12 cellular contexts compared by ENCODE assay signal in genomic region chr10:31864834-31865518, GRCh38.
DNase-seq lines count a peak whose midpoint lies in the region; ATAC-seq and TF ChIP-seq lines count a peak whose summit lies in the region.
"Had no signal": no experiment of that assay in that cellular context is flagged by ENCODE, and none has a peak within 500 bp of the region (broad histone marks: within the 10 kb centered on the region; RNA-seq: fewer than 3 reads in every experiment).

No MANE protein-coding gene starts in this region.

- H3K4me1 ChIP-seq in heart right ventricle (peaks cover 0 to 44% (median 20%) of the 10 kb centered on the region in 9 donors), body of pancreas (peaks cover 56% of the 10 kb centered on the region), left lung (peaks cover 0 to 35% of the 10 kb centered on the region in 2 donors), Karpas-422 (ENCODE audit: low read length) (peaks cover 6% of the 10 kb centered on the region)

- H3K4me2 ChIP-seq in Karpas-422 (ENCODE audit: low read depth, low read length, poor library complexity, severe bottlenecking) = no peak overlapping the region

- peaks cover 30% of the 10 kb centered on the region for H4K20me1 ChIP-seq in Karpas-422 (ENCODE audit: insufficient read depth, low read depth, low read length)

- H3K9ac ChIP-seq in Karpas-422 (ENCODE audit: low read length) = no peak overlapping the region

- TF ChIP-seq CTCF in heart right ventricle (IDR thresholded peaks at IDR 0.05) (no peak), body of pancreas (IDR thresholded peaks at IDR 0.05) (no peak), left lung (IDR thresholded peaks at IDR 0.05) (no peak), type B pancreatic cell (conservative IDR thresholded peaks at IDR 0.05) (no peak), RWPE1 (conservative IDR thresholded peaks at IDR 0.05; ENCODE audit: low read depth) (no peak)

- H3K79me2 ChIP-seq in Karpas-422 (ENCODE audit: low read length) = no peaks in the 10 kb centered on the region

- no peaks in the 10 kb centered on the region for H3K27me3 Mint-ChIP-seq in type B pancreatic cell
- H3K27me3 Mint-ChIP-seq: CD4-positive, CD25-positive, alpha-beta regulatory T cell had no signal

- no peak for TF ChIP-seq POLR2A in body of pancreas (IDR thresholded peaks at IDR 0.05)

- peaks cover 14% of the 10 kb centered on the region for H3K36me3 Mint-ChIP-seq in type B pancreatic cell

- no peaks in the 10 kb centered on the region for H3K9me3 Mint-ChIP-seq in type B pancreatic cell

- ATAC-seq in heart right ventricle (peak in 5 of 8 donors; percentile 16 to 54 (median 51)), Right ventricle myocardium superior (ENCODE audit: poor library complexity) (no peak), body of pancreas (no peak), left lung (peak; percentile 34)

- H3K36me3 ChIP-seq in heart right ventricle (peaks cover 0 to 15% (median 0%) of the 10 kb centered on the region in 9 donors), body of pancreas (replicated peaks in 1 of 2; ENCODE audit: insufficient read depth in 1 of 2, low read depth in 2 of 2) (peaks cover 0 to 4% of the 10 kb centered on the region in 2 donors), left lung (no peaks in the 10 kb centered on the region), Karpas-422 (ENCODE audit: insufficient read depth, low read length) (no peaks in the 10 kb centered on the region)

- H3K27me3 ChIP-seq in heart right ventricle = no peaks in the 10 kb centered on the region
- H3K27me3 ChIP-seq in body of pancreas = no peaks in the 10 kb centered on the region
- H3K27me3 ChIP-seq in left lung = no peaks in the 10 kb centered on the region
- no peaks in the 10 kb centered on the region for H3K27me3 ChIP-seq in Karpas-422 (ENCODE audit: low read length)

- CTCF ChIA-PET in RWPE1 (lab: Yijun Ruan, JAX) = interaction anchor here (0.6 kb wide), 2 partner anchors 185 to 537 kb away, joined by 3 to 4 read pairs; no protein-coding TSS in a partner anchor

- H3K9me3 ChIP-seq in heart right ventricle (no peaks in the 10 kb centered on the region), body of pancreas (no peaks in the 10 kb centered on the region), left lung (no peaks in the 10 kb centered on the region), Karpas-422 (ENCODE audit: low read length) (no peaks in the 10 kb centered on the region)

- H3K27ac Mint-ChIP-seq in type B pancreatic cell = no peak overlapping the region

- POLR2A ChIA-PET in RWPE1 (lab: Yijun Ruan, JAX; ENCODE audit: low non-redundant PET) = no interaction called here

- H3K9me2 ChIP-seq in Karpas-422 (replicated peaks; ENCODE audit: insufficient read depth, low read length) = no peaks in the 10 kb centered on the region

- 32 to 38% methylated on average over 5 of the region's 5 CpGs for WGBS in heart right ventricle, 2 donors
- WGBS in body of pancreas, 2 donors = 15 to 18% methylated on average over 5 of the region's 5 CpGs

- peaks cover 19% of the 10 kb centered on the region for H3K4me1 Mint-ChIP-seq in type B pancreatic cell (ENCODE audit: unreplicated experiment)

- peak overlapping the region; percentile 12 for H3K4me3 Mint-ChIP-seq in type B pancreatic cell
- H3K4me3 Mint-ChIP-seq: CD4-positive, CD25-positive, alpha-beta regulatory T cell had no signal

- intact Hi-C loops in heart right ventricle (cut with DNase I) (loop anchor here in 9 of 10 donors (5.0 to 10.0 kb wide), 11 partner anchors 60 to 352 kb away; partner anchors contain the start of gene ARHGAP12 (in 6 of the 9)), Right ventricle myocardium superior (cut with DNase I) (loop anchor here (5.0 to 10.0 kb wide), 3 partner anchors 62 to 140 kb away; partner anchors contain the start of gene ARHGAP12), body of pancreas (cut with DNase I) (no loop called here), left lung (cut with DNase I) (loop anchor here in 1 of 2 donors (5.0 to 10.0 kb wide), 2 partner anchors 82 to 140 kb away; no protein-coding TSS in a partner anchor)

- DNase-seq in heart right ventricle = no peak
- no peak for DNase-seq in Right ventricle myocardium superior
- DNase-seq in body of pancreas = no peak
- DNase-seq in left lung = no peak
- DNase-seq in type B pancreatic cell (ENCODE audit: extremely low spot score, unreplicated experiment) = no peak
- DNase-seq in RWPE1 (ENCODE audit: low spot score) = no peak
- no peak for DNase-seq in Karpas-422
- no peak for DNase-seq in OCI-M1 (lab: John Stamatoyannopoulos, UW)
- DNase-seq: activated naive CD4-positive, alpha-beta T cell treated with anti-CD3 and anti-CD28 coated beads, Interleukin-2, amount 50 U/mL, for 16 hours; CD4-positive, CD25-positive, alpha-beta regulatory T cell; NCI-H1092; T-helper 2 cell had no signal

- H3K27ac ChIP-seq in heart right ventricle (peak overlapping the region in 6 of 10 donors; percentile 10 to 27 (median 18)), body of pancreas (peak overlapping the region in 3 of 4 donors; percentile 9 to 30 (median 27)), left lung (peak overlapping the region in 1 of 2 donors; percentile 11), RWPE1 (no peak overlapping the region), Karpas-422 (ENCODE audit: low read length) (no peak overlapping the region)

- H2AFZ ChIP-seq in Karpas-422 (ENCODE audit: low read length) = no peak overlapping the region

- H3K4me3 ChIP-seq in heart right ventricle = peak overlapping the region in 6 of 10 donors; percentile 0 to 16 (median 12)
- no peak overlapping the region for H3K4me3 ChIP-seq in body of pancreas
- no peak overlapping the region for H3K4me3 ChIP-seq in left lung
- no peak overlapping the region for H3K4me3 ChIP-seq in Karpas-422 (ENCODE audit: low read length)

Comparison
In these comparisons a context has a peak if more than half of its experiments do, and no peak if none do; other contexts are left out.
1. ATAC-seq: peak in heart right ventricle (5 of 8) and left lung (single experiment); none in Right ventricle myocardium superior (single experiment) and body of pancreas (single experiment).
2. H3K27ac ChIP-seq: peak in heart right ventricle (6 of 10) and body of pancreas (3 of 4); none in RWPE1 (single experiment) and Karpas-422 (single experiment).
3. H3K4me3 ChIP-seq: peak in heart right ventricle (6 of 10); none in body of pancreas (0 of 2), left lung (0 of 2) and Karpas-422 (single experiment).